Comparison of ENCODE assay signal across 8 cellular contexts in genomic region chr6:36442671-36443497, GRCh38.
DNase-seq lines count a peak whose midpoint lies in the region; ATAC-seq lines count a peak whose summit lies in the region.

Gene KCTD20, plus strand, starts transcription at chr6:36443000. Its CDS starts 27,098 bp downstream, at chr6:36470098.
Gene PXT1, minus strand, starts transcription at chr6:36442854. Its CDS starts 16,772 bp downstream, at chr6:36426082.

- ATAC-seq in GM19035 (IDR thresholded peaks at IDR 0.05; ENCODE audit: unreplicated experiment) (peak; percentile 75), HG03196 (IDR thresholded peaks at IDR 0.05; ENCODE audit: unreplicated experiment) (peak; percentile 87)

- DNase-seq in AG20443 (ENCODE audit: low spot score) (peak; percentile 95), NCI-H345 treated with DMSO at 0.1 percent for 48 hours (lab: John Stamatoyannopoulos, UW; ENCODE audit: unreplicated experiment) (peak; percentile 46), cerebellar cortex (ENCODE audit: low spot score) (peak; percentile 79), kidney glomerular epithelial cell (lab: John Stamatoyannopoulos, UW) (peak; percentile 79)
- peak; percentile 76 for DNase-seq in activated CD4-positive, alpha-beta T cell treated with anti-CD3 and anti-CD28 coated beads for 1 hour
- peak; percentile 93 for DNase-seq in stimulated activated CD4-positive, alpha-beta T cell treated with anti-CD3 and anti-CD28 coated beads, Interleukin-15, amount 100 ng/mL, for 24 hours

Comparison
In these comparisons a context has a peak if more than half of its experiments do, and no peak if none do; other contexts are left out.
1. Peak in every context shown above with its lines: DNase-seq and ATAC-seq.